In genomic region chr3:71444028-71444860, GRCh38 we compare ENCODE assay signal across 8 cellular contexts.
DNase-seq lines count a peak whose midpoint lies in the region; ATAC-seq and TF ChIP-seq lines count a peak whose summit lies in the region.

No MANE protein-coding gene starts in this region.

- H3K4me3 Mint-ChIP-seq in activated CD4-positive, alpha-beta T cell treated with anti-CD3 and anti-CD28 coated beads, Interleukin-2, amount 10 ng/mL, durations not matched to agents 24 days and 14 days, result peak overlapping the region; percentile 76

- H3K27me3 Mint-ChIP-seq in activated CD4-positive, alpha-beta T cell treated with anti-CD3 and anti-CD28 coated beads, Interleukin-2, amount 10 ng/mL, durations not matched to agents 24 days and 14 days, result no peaks in the 10 kb centered on the region

- peaks cover 10% of the 10 kb centered on the region for H3K36me3 Mint-ChIP-seq in activated CD4-positive, alpha-beta T cell treated with anti-CD3 and anti-CD28 coated beads, Interleukin-2, amount 10 ng/mL, durations not matched to agents 24 days and 14 days (ENCODE audit: low read depth)

- H3K27ac Mint-ChIP-seq in activated CD4-positive, alpha-beta T cell treated with anti-CD3 and anti-CD28 coated beads, Interleukin-2, amount 10 ng/mL, durations not matched to agents 24 days and 14 days, result peak overlapping the region; percentile 99

- TF ChIP-seq CTCF in epithelial cell of esophagus (IDR thresholded peaks at IDR 0.05; ENCODE audit: insufficient read depth, low read depth, low read length, missing control alignments), result no peak

- H3K4me1 Mint-ChIP-seq in activated CD4-positive, alpha-beta T cell treated with anti-CD3 and anti-CD28 coated beads, Interleukin-2, amount 10 ng/mL, durations not matched to agents 24 days and 14 days, result peaks cover 80% of the 10 kb centered on the region

- peaks cover 8% of the 10 kb centered on the region for H3K9me3 Mint-ChIP-seq in activated CD4-positive, alpha-beta T cell treated with anti-CD3 and anti-CD28 coated beads, Interleukin-2, amount 10 ng/mL, durations not matched to agents 24 days and 14 days

- ATAC-seq in GM21619 (IDR thresholded peaks at IDR 0.05; ENCODE audit: unreplicated experiment), result peak; percentile 92

- H3K4me3 ChIP-seq in Jurkat, Clone E6-1 (ENCODE audit: low read length), result peak overlapping the region; percentile 39
- H3K4me3 ChIP-seq in epithelial cell of esophagus (ENCODE audit: low read length), result no peak overlapping the region

- DNase-seq in GDM1 (lab: John Stamatoyannopoulos, UW), result peak; percentile 97
- DNase-seq in Jurkat, Clone E6-1 (ENCODE audit: low read depth, low spot score), result peak; percentile 99
- DNase-seq in activated CD4-positive, alpha-beta T cell treated with anti-CD3 and anti-CD28 coated beads, Interleukin-2, amount 10 ng/mL, durations not matched to agents 24 days and 14 days, result peak; percentile 93
- DNase-seq in epithelial cell of esophagus (ENCODE audit: low read depth), result peak; percentile 98
- peak; percentile 86 for DNase-seq in posterior vena cava (ENCODE audit: low spot score)
- no peak for DNase-seq in NCI-H2029 (lab: John Stamatoyannopoulos, UW)
- no peak for DNase-seq in NCI-H2171 (lab: John Stamatoyannopoulos, UW)

- intact Hi-C loops in activated CD4-positive, alpha-beta T cell treated with anti-CD3 and anti-CD28 coated beads, Interleukin-2, amount 10 ng/mL, durations not matched to agents 24 days and 14 days (cut with micrococcal nuclease), result loop anchor here (1.0 to 5.0 kb wide), 8 partner anchors 15 to 432 kb away; partner anchors contain the start of gene FOXP1
- intact Hi-C loops in posterior vena cava (cut with DNase I), result loop anchor here in 1 of 2 donors (5.0 kb wide), 1 partner anchor 1148 kb away; no protein-coding TSS in a partner anchor

Comparison
In these comparisons a context has a peak if more than half of its experiments do, and no peak if none do; other contexts are left out.
1. DNase-seq: peak in GDM1 (single experiment), Jurkat, Clone E6-1 (single experiment), activated CD4-positive, alpha-beta T cell treated with anti-CD3 and anti-CD28 coated beads, Interleukin-2, amount 10 ng/mL, durations not matched to agents 24 days and 14 days (single experiment), epithelial cell of esophagus (single experiment) and posterior vena cava (single experiment); none in NCI-H2029 (single experiment) and NCI-H2171 (single experiment).